Comparison of ENCODE assay signal across 1 cellular context in the genomic region with DNA sequence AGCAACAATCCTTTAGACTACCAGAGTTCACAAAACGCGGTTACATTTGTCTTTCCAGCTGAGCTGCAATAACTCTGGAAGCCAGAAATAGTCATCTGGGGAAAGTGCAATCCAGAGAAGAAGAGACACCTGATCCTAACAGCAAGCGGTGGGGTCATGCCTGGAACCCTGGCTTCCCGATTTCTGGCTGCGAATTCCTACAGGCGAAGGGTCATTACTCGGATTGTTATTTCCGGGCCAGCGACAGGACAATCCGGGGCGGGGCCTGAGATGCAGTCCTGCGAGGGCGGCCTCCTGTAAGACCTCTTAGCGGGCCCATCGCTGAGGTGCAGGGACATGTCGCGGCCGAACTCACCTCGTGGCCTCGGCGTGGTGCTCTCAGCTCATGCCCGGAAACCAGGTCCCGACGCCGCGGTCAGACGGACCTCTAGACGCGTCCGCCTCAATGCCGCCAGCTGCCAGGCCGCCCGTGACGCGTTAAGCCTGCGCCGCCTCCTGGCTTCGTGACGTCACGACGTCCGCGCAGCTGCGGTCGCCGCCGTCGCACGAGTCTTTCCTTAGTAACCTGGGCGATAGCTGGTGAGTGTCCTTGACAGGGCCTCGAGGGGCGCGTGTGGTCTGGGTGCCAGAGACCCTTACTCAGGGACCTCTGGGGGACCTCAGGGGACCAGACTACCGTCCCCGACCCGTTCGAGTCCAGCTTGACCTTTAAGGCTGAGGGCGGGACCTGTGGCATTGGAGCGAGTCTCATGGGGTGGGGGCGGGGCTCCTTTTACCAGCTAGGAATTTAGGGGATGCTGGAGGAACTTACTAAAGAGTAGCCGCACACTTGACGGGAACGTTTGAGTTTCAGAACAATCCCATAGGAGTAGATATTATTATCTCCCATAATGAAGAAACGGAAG.
A peak's percentile ranks its signal among the peaks of the same experiment; 100 is the strongest.
TF ChIP-seq lines count a peak whose summit lies in the region.

A gene with protein sequence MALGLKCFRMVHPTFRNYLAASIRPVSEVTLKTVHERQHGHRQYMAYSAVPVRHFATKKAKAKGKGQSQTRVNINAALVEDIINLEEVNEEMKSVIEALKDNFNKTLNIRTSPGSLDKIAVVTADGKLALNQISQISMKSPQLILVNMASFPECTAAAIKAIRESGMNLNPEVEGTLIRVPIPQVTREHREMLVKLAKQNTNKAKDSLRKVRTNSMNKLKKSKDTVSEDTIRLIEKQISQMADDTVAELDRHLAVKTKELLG (plus strand): TSS at position 523 of the 905 bp plus-strand sequence. CDS start 6,010 bp downstream, outside the sequence.
A gene with protein sequence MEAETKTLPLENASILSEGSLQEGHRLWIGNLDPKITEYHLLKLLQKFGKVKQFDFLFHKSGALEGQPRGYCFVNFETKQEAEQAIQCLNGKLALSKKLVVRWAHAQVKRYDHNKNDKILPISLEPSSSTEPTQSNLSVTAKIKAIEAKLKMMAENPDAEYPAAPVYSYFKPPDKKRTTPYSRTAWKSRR (minus strand): TSS at position 481 of the 905 bp plus-strand sequence. CDS start 3,348 bp downstream, outside the sequence.

TF ChIP-seq in HepG2, 621 proteins besides CTCF, POLR2A, EP300 and RAD21 (continued from another document and continues in another):
- TF ChIP-seq PAX8 (CRISPR knock-in tag; IDR thresholded peaks at IDR 0.05; ENCODE audit: borderline replicate concordance): peak; percentile 44; the same call in 1 of the 2 replicates
- TF ChIP-seq XRCC5 (optimal IDR thresholded peaks at IDR 0.05; ENCODE audit: low read length): peak; percentile 71
- TF ChIP-seq, protein P1, sequence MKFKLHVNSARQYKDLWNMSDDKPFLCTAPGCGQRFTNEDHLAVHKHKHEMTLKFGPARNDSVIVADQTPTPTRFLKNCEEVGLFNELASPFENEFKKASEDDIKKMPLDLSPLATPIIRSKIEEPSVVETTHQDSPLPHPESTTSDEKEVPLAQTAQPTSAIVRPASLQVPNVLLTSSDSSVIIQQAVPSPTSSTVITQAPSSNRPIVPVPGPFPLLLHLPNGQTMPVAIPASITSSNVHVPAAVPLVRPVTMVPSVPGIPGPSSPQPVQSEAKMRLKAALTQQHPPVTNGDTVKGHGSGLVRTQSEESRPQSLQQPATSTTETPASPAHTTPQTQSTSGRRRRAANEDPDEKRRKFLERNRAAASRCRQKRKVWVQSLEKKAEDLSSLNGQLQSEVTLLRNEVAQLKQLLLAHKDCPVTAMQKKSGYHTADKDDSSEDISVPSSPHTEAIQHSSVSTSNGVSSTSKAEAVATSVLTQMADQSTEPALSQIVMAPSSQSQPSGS (CRISPR knock-in tag; IDR thresholded peaks at IDR 0.05): peak; percentile 89
- no peak for TF ChIP-seq MIER2 (CRISPR knock-in tag; IDR thresholded peaks at IDR 0.05)
- peak; percentile 72; the same call in 1 of the 2 replicates for TF ChIP-seq PHF21A (CRISPR knock-in tag; IDR thresholded peaks at IDR 0.05)
- TF ChIP-seq, protein P2, sequence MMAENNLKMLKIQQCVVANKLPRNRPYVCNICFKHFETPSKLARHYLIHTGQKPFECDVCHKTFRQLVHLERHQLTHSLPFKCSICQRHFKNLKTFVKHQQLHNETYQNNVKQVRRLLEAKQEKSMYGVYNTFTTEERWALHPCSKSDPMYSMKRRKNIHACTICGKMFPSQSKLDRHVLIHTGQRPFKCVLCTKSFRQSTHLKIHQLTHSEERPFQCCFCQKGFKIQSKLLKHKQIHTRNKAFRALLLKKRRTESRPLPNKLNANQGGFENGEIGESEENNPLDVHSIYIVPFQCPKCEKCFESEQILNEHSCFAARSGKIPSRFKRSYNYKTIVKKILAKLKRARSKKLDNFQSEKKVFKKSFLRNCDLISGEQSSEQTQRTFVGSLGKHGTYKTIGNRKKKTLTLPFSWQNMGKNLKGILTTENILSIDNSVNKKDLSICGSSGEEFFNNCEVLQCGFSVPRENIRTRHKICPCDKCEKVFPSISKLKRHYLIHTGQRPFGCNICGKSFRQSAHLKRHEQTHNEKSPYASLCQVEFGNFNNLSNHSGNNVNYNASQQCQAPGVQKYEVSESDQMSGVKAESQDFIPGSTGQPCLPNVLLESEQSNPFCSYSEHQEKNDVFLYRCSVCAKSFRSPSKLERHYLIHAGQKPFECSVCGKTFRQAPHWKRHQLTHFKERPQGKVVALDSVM (CRISPR knock-in tag; IDR thresholded peaks at IDR 0.05): peak; percentile 44; the same call in 1 of the 2 replicates
- TF ChIP-seq ELF4 (CRISPR knock-in tag; IDR thresholded peaks at IDR 0.05; ENCODE audit: borderline replicate concordance): peak; percentile 78
- TF ChIP-seq IKZF4 (CRISPR knock-in tag; IDR thresholded peaks at IDR 0.05; ENCODE audit: borderline replicate concordance, low read depth, not compliant biosample characterization): peak; percentile 96
- TF ChIP-seq, protein P3, sequence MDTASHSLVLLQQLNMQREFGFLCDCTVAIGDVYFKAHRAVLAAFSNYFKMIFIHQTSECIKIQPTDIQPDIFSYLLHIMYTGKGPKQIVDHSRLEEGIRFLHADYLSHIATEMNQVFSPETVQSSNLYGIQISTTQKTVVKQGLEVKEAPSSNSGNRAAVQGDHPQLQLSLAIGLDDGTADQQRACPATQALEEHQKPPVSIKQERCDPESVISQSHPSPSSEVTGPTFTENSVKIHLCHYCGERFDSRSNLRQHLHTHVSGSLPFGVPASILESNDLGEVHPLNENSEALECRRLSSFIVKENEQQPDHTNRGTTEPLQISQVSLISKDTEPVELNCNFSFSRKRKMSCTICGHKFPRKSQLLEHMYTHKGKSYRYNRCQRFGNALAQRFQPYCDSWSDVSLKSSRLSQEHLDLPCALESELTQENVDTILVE (CRISPR knock-in tag; IDR thresholded peaks at IDR 0.05): peak; percentile 51; the same call in 1 of the 2 replicates
- TF ChIP-seq ZBTB7A (CRISPR knock-in tag; IDR thresholded peaks at IDR 0.05): peak; percentile 90
- TF ChIP-seq ZNF101 (CRISPR knock-in tag; IDR thresholded peaks at IDR 0.05; ENCODE audit: borderline replicate concordance, low read depth): no peak
- peak; percentile 64; the same call in 1 of the 2 replicates for TF ChIP-seq SALL2 (CRISPR knock-in tag; IDR thresholded peaks at IDR 0.05)
- TF ChIP-seq ZNF558 (CRISPR knock-in tag; IDR thresholded peaks at IDR 0.05; ENCODE audit: borderline replicate concordance): peak; percentile 95; the same call in 1 of the 2 replicates
- TF ChIP-seq, protein P4, sequence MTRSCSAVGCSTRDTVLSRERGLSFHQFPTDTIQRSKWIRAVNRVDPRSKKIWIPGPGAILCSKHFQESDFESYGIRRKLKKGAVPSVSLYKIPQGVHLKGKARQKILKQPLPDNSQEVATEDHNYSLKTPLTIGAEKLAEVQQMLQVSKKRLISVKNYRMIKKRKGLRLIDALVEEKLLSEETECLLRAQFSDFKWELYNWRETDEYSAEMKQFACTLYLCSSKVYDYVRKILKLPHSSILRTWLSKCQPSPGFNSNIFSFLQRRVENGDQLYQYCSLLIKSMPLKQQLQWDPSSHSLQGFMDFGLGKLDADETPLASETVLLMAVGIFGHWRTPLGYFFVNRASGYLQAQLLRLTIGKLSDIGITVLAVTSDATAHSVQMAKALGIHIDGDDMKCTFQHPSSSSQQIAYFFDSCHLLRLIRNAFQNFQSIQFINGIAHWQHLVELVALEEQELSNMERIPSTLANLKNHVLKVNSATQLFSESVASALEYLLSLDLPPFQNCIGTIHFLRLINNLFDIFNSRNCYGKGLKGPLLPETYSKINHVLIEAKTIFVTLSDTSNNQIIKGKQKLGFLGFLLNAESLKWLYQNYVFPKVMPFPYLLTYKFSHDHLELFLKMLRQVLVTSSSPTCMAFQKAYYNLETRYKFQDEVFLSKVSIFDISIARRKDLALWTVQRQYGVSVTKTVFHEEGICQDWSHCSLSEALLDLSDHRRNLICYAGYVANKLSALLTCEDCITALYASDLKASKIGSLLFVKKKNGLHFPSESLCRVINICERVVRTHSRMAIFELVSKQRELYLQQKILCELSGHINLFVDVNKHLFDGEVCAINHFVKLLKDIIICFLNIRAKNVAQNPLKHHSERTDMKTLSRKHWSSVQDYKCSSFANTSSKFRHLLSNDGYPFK (CRISPR knock-in tag; IDR thresholded peaks at IDR 0.05; ENCODE audit: borderline replicate concordance): peak; percentile 87
- TF ChIP-seq ZNF7 (CRISPR knock-in tag; IDR thresholded peaks at IDR 0.05): no peak
- peak; percentile 98 for TF ChIP-seq MEIS1 (CRISPR knock-in tag; IDR thresholded peaks at IDR 0.05; ENCODE audit: borderline replicate concordance)
- no peak for TF ChIP-seq ZNF33A (CRISPR knock-in tag; IDR thresholded peaks at IDR 0.05; ENCODE audit: borderline replicate concordance)
- no peak for TF ChIP-seq PLRG1 (conservative IDR thresholded peaks at IDR 0.05)
- peak; percentile 38 for TF ChIP-seq RBM22 (optimal IDR thresholded peaks at IDR 0.05; ENCODE audit: low read length)
- TF ChIP-seq, protein P5, sequence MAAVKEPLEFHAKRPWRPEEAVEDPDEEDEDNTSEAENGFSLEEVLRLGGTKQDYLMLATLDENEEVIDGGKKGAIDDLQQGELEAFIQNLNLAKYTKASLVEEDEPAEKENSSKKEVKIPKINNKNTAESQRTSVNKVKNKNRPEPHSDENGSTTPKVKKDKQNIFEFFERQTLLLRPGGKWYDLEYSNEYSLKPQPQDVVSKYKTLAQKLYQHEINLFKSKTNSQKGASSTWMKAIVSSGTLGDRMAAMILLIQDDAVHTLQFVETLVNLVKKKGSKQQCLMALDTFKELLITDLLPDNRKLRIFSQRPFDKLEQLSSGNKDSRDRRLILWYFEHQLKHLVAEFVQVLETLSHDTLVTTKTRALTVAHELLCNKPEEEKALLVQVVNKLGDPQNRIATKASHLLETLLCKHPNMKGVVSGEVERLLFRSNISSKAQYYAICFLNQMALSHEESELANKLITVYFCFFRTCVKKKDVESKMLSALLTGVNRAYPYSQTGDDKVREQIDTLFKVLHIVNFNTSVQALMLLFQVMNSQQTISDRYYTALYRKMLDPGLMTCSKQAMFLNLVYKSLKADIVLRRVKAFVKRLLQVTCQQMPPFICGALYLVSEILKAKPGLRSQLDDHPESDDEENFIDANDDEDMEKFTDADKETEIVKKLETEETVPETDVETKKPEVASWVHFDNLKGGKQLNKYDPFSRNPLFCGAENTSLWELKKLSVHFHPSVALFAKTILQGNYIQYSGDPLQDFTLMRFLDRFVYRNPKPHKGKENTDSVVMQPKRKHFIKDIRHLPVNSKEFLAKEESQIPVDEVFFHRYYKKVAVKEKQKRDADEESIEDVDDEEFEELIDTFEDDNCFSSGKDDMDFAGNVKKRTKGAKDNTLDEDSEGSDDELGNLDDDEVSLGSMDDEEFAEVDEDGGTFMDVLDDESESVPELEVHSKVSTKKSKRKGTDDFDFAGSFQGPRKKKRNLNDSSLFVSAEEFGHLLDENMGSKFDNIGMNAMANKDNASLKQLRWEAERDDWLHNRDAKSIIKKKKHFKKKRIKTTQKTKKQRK (IDR thresholded peaks at IDR 0.05; ENCODE audit: low read length): no peak
- peak; percentile 87 for TF ChIP-seq FOXK1 (CRISPR knock-in tag; IDR thresholded peaks at IDR 0.05; ENCODE audit: borderline replicate concordance, low read depth)
- peak; percentile 94 for TF ChIP-seq ZNF44 (CRISPR knock-in tag; IDR thresholded peaks at IDR 0.05)
- no peak for TF ChIP-seq ATRX (CRISPR knock-in tag; IDR thresholded peaks at IDR 0.05; ENCODE audit: borderline replicate concordance)
- TF ChIP-seq RBM39 (IDR thresholded peaks at IDR 0.05; ENCODE audit: low read depth, low read length, poor library complexity, severe bottlenecking): peak; percentile 36
- 0 out of 2 replicates have a peak, but pooled peaks have one; percentile 45 for TF ChIP-seq RARG (CRISPR knock-in tag; IDR thresholded peaks at IDR 0.05; ENCODE audit: low read depth)
- TF ChIP-seq, protein P6, sequence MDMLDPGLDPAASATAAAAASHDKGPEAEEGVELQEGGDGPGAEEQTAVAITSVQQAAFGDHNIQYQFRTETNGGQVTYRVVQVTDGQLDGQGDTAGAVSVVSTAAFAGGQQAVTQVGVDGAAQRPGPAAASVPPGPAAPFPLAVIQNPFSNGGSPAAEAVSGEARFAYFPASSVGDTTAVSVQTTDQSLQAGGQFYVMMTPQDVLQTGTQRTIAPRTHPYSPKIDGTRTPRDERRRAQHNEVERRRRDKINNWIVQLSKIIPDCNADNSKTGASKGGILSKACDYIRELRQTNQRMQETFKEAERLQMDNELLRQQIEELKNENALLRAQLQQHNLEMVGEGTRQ (IDR thresholded peaks at IDR 0.05; ENCODE audit: low read depth, low read length): no peak
- TF ChIP-seq, protein P6 (CRISPR knock-in tag; IDR thresholded peaks at IDR 0.05; ENCODE audit: borderline replicate concordance): no peak
- TF ChIP-seq RFXANK (CRISPR knock-in tag; IDR thresholded peaks at IDR 0.05): no peak
- TF ChIP-seq ZNF589 (CRISPR knock-in tag; conservative IDR thresholded peaks at IDR 0.05): peak; percentile 85
- TF ChIP-seq JUNB (CRISPR knock-in tag; IDR thresholded peaks at IDR 0.05; ENCODE audit: borderline replicate concordance): no peak; the same call in 1 of the 2 replicates
- peak; percentile 97; the same call in 1 of the 2 replicates for TF ChIP-seq NR1H2 (CRISPR knock-in tag; IDR thresholded peaks at IDR 0.05; ENCODE audit: borderline replicate concordance, low read depth)
- TF ChIP-seq HOXA3 (CRISPR knock-in tag; IDR thresholded peaks at IDR 0.05): peak; percentile 100
- TF ChIP-seq HOXA7 (CRISPR knock-in tag; IDR thresholded peaks at IDR 0.05): no peak
- TF ChIP-seq, protein P7, sequence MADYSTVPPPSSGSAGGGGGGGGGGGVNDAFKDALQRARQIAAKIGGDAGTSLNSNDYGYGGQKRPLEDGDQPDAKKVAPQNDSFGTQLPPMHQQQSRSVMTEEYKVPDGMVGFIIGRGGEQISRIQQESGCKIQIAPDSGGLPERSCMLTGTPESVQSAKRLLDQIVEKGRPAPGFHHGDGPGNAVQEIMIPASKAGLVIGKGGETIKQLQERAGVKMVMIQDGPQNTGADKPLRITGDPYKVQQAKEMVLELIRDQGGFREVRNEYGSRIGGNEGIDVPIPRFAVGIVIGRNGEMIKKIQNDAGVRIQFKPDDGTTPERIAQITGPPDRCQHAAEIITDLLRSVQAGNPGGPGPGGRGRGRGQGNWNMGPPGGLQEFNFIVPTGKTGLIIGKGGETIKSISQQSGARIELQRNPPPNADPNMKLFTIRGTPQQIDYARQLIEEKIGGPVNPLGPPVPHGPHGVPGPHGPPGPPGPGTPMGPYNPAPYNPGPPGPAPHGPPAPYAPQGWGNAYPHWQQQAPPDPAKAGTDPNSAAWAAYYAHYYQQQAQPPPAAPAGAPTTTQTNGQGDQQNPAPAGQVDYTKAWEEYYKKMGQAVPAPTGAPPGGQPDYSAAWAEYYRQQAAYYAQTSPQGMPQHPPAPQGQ (CRISPR knock-in tag; IDR thresholded peaks at IDR 0.05; ENCODE audit: borderline replicate concordance): 0 out of 2 replicates have a peak, but pooled peaks have one; percentile 30
- peak; percentile 86; the same call in 1 of the 2 replicates for TF ChIP-seq TOE1 (CRISPR knock-in tag; IDR thresholded peaks at IDR 0.05)
- TF ChIP-seq ARID2 (CRISPR knock-in tag; IDR thresholded peaks at IDR 0.05; ENCODE audit: borderline replicate concordance): peak; percentile 91
